ENCODE assay signal across 8 cellular contexts in genomic region chr1:44807364-44808062, GRCh38. TPM values are rescaled to one million over a fixed set of nuclear protein-coding genes. Genes with fewer than 3 reads are reported as not detected.
DNase-seq lines count a peak whose midpoint lies in the region; ATAC-seq, FAIRE-seq and TF ChIP-seq lines count a peak whose summit lies in the region.

No MANE protein-coding gene starts in this region.

- H3K9me3 Mint-ChIP-seq in T-helper 2 cell treated with Interferon-gamma antibody and Interleukin-4, amounts not matched to agents 5 μg/mL and 100 μg/mL, for 36 hours, result no peaks in the 10 kb centered on the region

- H3K36me3 ChIP-seq in right atrium auricular region (peaks cover 43% of the 10 kb centered on the region), psoas muscle (ENCODE audit: insufficient read depth in 1 of 2, low read depth in 1 of 2) (peaks cover 0 to 38% of the 10 kb centered on the region in 2 donors)

- H3K4me1 ChIP-seq in right atrium auricular region (peaks cover 0 to 95% of the 10 kb centered on the region in 2 donors), psoas muscle (peaks cover 32% of the 10 kb centered on the region)

- H3K4me3 Mint-ChIP-seq in T-helper 2 cell treated with Interferon-gamma antibody and Interleukin-4, amounts not matched to agents 5 μg/mL and 100 μg/mL, for 36 hours, result peak overlapping the region; percentile 79

- peaks cover 61% of the 10 kb centered on the region for H3K36me3 Mint-ChIP-seq in T-helper 2 cell treated with Interferon-gamma antibody and Interleukin-4, amounts not matched to agents 5 μg/mL and 100 μg/mL, for 36 hours (ENCODE audit: low read depth)

- POLR2A ChIA-PET in AG04449 (lab: Yijun Ruan, JAX), result interaction anchor here (0.7 to 4.9 kb wide), 10 partner anchors 7 to 838 kb away, joined by 3 to 69 read pairs (median 4); partner anchors contain the start of genes DPH2, PLK3, PRDX1 and RPS8

- peak overlapping the region; percentile 94 to 96 for H3K27ac ChIP-seq in right atrium auricular region
- H3K27ac ChIP-seq in psoas muscle, result peak overlapping the region; percentile 94

- no peaks in the 10 kb centered on the region for H3K27me3 ChIP-seq in right atrium auricular region
- no peaks in the 10 kb centered on the region for H3K27me3 ChIP-seq in psoas muscle (ENCODE audit: insufficient read depth in 3 of 3, low read length in 2 of 3)

- peak overlapping the region; percentile 99 for H3K27ac Mint-ChIP-seq in T-helper 2 cell treated with Interferon-gamma antibody and Interleukin-4, amounts not matched to agents 5 μg/mL and 100 μg/mL, for 36 hours

- CTCF ChIA-PET in AG04449 (lab: Yijun Ruan, JAX), result interaction anchor here (0.6 to 3.0 kb wide), 6 partner anchors 8 to 76 kb away, joined by 3 to 32 read pairs (median 6); partner anchors contain the start of genes PLK3 and RNU5D-1

- H3K4me3 ChIP-seq in AG04449 (ENCODE audit: low read depth, low read length) (peak overlapping the region; percentile 33; the same call in 1 of the 2 replicates), right atrium auricular region (peak overlapping the region in 1 of 2 donors; percentile 38), psoas muscle (peak overlapping the region; percentile 51)

- ATAC-seq in psoas muscle, result peak; percentile 72 to 86 (median 82)

- TF ChIP-seq CTCF in AG04449 (IDR thresholded peaks at IDR 0.05; ENCODE audit: insufficient read depth, low read length, missing control alignments), result no peak
- TF ChIP-seq CTCF in right atrium auricular region (IDR thresholded peaks at IDR 0.05), result no peak
- no peak for TF ChIP-seq CTCF in psoas muscle (IDR thresholded peaks at IDR 0.05)

- H3K27me3 Mint-ChIP-seq in T-helper 2 cell treated with Interferon-gamma antibody and Interleukin-4, amounts not matched to agents 5 μg/mL and 100 μg/mL, for 36 hours (ENCODE audit: low read depth), result no peaks in the 10 kb centered on the region

- no peaks in the 10 kb centered on the region for H3K9me3 ChIP-seq in right atrium auricular region
- no peaks in the 10 kb centered on the region for H3K9me3 ChIP-seq in psoas muscle

- WGBS in psoas muscle, 3 donors, result 10 to 16% (median 12%) methylated on average over 16 of the region's 16 CpGs

- intact Hi-C loops in psoas muscle (cut with DNase I), result no loop called here

- peak; percentile 98 for FAIRE-seq in urothelium cell line (lab: Jason Lieb, UNC)

- peaks cover 66% of the 10 kb centered on the region for H3K4me1 Mint-ChIP-seq in T-helper 2 cell treated with Interferon-gamma antibody and Interleukin-4, amounts not matched to agents 5 μg/mL and 100 μg/mL, for 36 hours (ENCODE audit: low read depth)

- peak; percentile 98 for DNase-seq in AG04449 (ENCODE audit: low read depth, low spot score)
- DNase-seq in GM19238 (ENCODE audit: insufficient read length, low spot score), result peak; percentile 72
- peak; percentile 98 for DNase-seq in HuH-7.5 (ENCODE audit: low spot score)
- peak; percentile 92 for DNase-seq in T-helper 2 cell treated with Interferon-gamma antibody and Interleukin-4, amounts not matched to agents 5 μg/mL and 100 μg/mL, for 36 hours (ENCODE audit: low spot score)
- peak in 53 of 58 donors; percentile 17 to 90 (median 63) for DNase-seq in anterior cingulate cortex (lab: John Stamatoyannopoulos, UW)
- DNase-seq in right atrium auricular region (ENCODE audit: low spot score), result peak; percentile 99
- DNase-seq in psoas muscle, result peak; percentile 96 to 97
- DNase-seq in urothelium cell line (ENCODE audit: low spot score), result peak; percentile 95

RNA-seq across cellular contexts. Expression of gene DYNLT4, which starts 0.4 kb away (rescaled TPM):
- total RNA-seq in right atrium auricular region, result 1 to 10 TPM in 1 of 2 donors, not detected in 1; 2.4 TPM
- total RNA-seq in psoas muscle, result under 1 TPM in 2 of 4 donors, not detected in 2; 0.32 to 0.59 TPM
- polyA plus RNA-seq in psoas muscle, result under 1 TPM; 0.06 to 0.42 (median 0.11) TPM

RNA-seq across cellular contexts. Expression of gene BTBD19, which starts 0.8 kb away (rescaled TPM):
- total RNA-seq in right atrium auricular region (1 to 10 TPM; 1.8 to 5.6 TPM), psoas muscle (1 to 10 TPM in 3 of 4 donors, under 1 TPM in 1; 0.76 to 1.8 (median 1.3) TPM)
- polyA plus RNA-seq in psoas muscle, result 1 to 10 TPM in 2 of 3 donors, under 1 TPM in 1; 0.35 to 1.4 (median 1.2) TPM

RNA-seq across cellular contexts. Expression of gene PLK3, which starts 7.3 kb away (rescaled TPM):
- total RNA-seq in right atrium auricular region (10 to 100 TPM in 1 of 2 donors, 1 to 10 TPM in 1; 9.1 to 10.8 TPM), psoas muscle (1 to 10 TPM; 3.7 to 7.1 (median 4.7) TPM)
- polyA plus RNA-seq in psoas muscle, result 1 to 10 TPM; 3.0 to 8.3 (median 3.5) TPM

RNA-seq across cellular contexts. Expression of gene BEST4, which starts 19.5 kb away (rescaled TPM):
- total RNA-seq in right atrium auricular region (not detected), psoas muscle (not detected)
- under 1 TPM in 1 of 3 donors, not detected in 2; 0.08 TPM for polyA plus RNA-seq in psoas muscle

RNA-seq across cellular contexts. Expression of gene RPS8, which starts 32.2 kb away (rescaled TPM):
- total RNA-seq in right atrium auricular region (1,000 to 10,000 TPM; 1,080 to 1,461 TPM), psoas muscle (1,000 to 10,000 TPM in 2 of 4 donors, 100 to 1,000 TPM in 2; 935 to 1,269 (median 1,066) TPM)
- polyA plus RNA-seq in psoas muscle, result 1,000 to 10,000 TPM; 1,193 to 2,158 (median 1,436) TPM
